Comparison of ENCODE assay signal across 1 cellular context in genomic region chr2:86199834-86200177, GRCh38.
TF ChIP-seq lines count a peak whose summit lies in the region.

No MANE protein-coding gene starts in this region.

TF ChIP-seq in HEK293, 187 proteins besides CTCF, POLR2A, EP300 and RAD21 (continued from another document):
- TF ChIP-seq ZNF513 (tag by site-specific recombination; IDR thresholded peaks at IDR 0.05) (no peak), ZNF664 (tag by site-specific recombination; IDR thresholded peaks at IDR 0.05) (peak; percentile 93), GLIS2 (tag by site-specific recombination; IDR thresholded peaks at IDR 0.05) (no peak), ZNF157 (tag by site-specific recombination; IDR thresholded peaks at IDR 0.05) (no peak), PATZ1 (tag by site-specific recombination; IDR thresholded peaks at IDR 0.05) (0 out of 2 replicates have a peak, but pooled peaks have one; percentile 10), BCL11A (tag by site-specific recombination; IDR thresholded peaks at IDR 0.05; ENCODE audit: low read depth) (no peak), ZNF645 (tag by site-specific recombination; IDR thresholded peaks at IDR 0.05) (no peak), TSHZ1 (tag by site-specific recombination; IDR thresholded peaks at IDR 0.05; ENCODE audit: borderline replicate concordance) (no peak), ZSCAN4 (tag by site-specific recombination; IDR thresholded peaks at IDR 0.05) (no peak)
